1 cellular context compared by ENCODE assay signal in the genomic region with DNA sequence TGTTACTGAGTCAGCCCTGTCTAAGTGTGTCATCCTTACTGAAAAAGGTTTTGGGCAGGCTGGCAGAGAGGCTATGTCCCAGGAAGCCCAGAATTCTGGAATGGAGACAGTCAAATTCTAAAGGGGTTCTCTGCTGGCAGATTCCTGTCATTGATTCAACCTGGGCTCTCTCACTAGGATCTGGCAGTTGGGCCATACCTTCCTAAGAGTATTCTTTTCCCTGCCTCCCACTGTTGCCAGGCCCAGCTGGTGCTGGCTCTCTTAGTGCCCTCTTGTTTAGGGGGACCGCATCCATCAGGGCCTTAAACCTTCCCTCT.
TF ChIP-seq lines count a peak whose summit lies in the region.

No MANE protein-coding gene starts in this region.

TF ChIP-seq in H1, 55 proteins besides CTCF, POLR2A, EP300 and RAD21 (continued from another document):
- TF ChIP-seq, protein P1, sequence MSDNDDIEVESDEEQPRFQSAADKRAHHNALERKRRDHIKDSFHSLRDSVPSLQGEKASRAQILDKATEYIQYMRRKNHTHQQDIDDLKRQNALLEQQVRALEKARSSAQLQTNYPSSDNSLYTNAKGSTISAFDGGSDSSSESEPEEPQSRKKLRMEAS (IDR thresholded peaks at IDR 0.05) = no peak
- TF ChIP-seq, protein P2, sequence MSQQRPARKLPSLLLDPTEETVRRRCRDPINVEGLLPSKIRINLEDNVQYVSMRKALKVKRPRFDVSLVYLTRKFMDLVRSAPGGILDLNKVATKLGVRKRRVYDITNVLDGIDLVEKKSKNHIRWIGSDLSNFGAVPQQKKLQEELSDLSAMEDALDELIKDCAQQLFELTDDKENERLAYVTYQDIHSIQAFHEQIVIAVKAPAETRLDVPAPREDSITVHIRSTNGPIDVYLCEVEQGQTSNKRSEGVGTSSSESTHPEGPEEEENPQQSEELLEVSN (IDR thresholded peaks at IDR 0.05) = no peak
- TF ChIP-seq SP1 (IDR thresholded peaks at IDR 0.05; ENCODE audit: low read depth, low read length) (no peak), RXRA (IDR thresholded peaks at IDR 0.05; ENCODE audit: insufficient read depth, low read depth, low read length) (no peak), MAFK (IDR thresholded peaks at IDR 0.05; ENCODE audit: low read depth, low read length) (no peak), CBX5 (IDR thresholded peaks at IDR 0.05; ENCODE audit: low read depth, low read length) (no peak), BCL11A (IDR thresholded peaks at IDR 0.05; ENCODE audit: low read depth in 2 of 2, low read length in 2 of 2) (no peak), TAF1 (IDR thresholded peaks at IDR 0.05; ENCODE audit: low read depth, low read length) (no peak), HDAC6 (IDR thresholded peaks at IDR 0.05; ENCODE audit: low read depth, low read length) (no peak)
- TF ChIP-seq, protein P3, sequence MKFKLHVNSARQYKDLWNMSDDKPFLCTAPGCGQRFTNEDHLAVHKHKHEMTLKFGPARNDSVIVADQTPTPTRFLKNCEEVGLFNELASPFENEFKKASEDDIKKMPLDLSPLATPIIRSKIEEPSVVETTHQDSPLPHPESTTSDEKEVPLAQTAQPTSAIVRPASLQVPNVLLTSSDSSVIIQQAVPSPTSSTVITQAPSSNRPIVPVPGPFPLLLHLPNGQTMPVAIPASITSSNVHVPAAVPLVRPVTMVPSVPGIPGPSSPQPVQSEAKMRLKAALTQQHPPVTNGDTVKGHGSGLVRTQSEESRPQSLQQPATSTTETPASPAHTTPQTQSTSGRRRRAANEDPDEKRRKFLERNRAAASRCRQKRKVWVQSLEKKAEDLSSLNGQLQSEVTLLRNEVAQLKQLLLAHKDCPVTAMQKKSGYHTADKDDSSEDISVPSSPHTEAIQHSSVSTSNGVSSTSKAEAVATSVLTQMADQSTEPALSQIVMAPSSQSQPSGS (IDR thresholded peaks at IDR 0.05; ENCODE audit: low read length) = no peak
